ENCODE assay signal across 10 cellular contexts in the genomic region with DNA sequence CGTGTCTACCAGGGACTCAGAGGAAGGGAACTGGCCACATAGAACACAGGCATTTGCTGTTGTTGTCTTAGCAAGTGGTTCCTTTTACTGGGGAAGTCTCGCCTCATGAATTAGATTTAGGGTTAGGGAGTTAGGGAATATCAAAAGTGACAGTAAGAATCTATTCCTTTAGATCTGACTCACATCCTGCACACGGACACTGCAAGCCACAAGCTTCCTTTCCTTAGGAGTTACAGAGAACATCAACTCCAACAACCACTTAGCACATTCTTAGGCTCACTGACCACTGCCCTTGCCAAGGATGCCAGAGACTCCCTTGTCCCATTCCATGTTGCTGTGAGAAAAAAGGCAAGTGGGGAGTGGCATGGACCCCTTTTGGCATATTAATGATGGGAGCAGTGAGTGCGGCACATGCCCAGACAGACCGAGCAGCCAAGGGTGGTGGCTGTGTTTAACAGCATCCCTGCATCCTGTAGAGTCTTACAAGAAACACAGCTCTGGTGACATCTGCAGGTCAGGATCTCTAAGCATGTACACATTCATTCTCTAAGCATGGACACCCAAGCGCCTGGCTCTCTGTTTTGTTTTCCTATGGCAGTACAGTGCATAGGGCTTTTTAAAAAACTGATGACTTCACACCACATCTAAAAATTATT.
DNase-seq lines count a peak whose midpoint lies in the region; ATAC-seq, FAIRE-seq and TF ChIP-seq lines count a peak whose summit lies in the region.
"Had no signal": no experiment of that assay in that cellular context is flagged by ENCODE, and none has a peak within 500 bp of the region (broad histone marks: within the 10 kb centered on the region; RNA-seq: fewer than 3 reads in every experiment).

No MANE protein-coding gene starts in this region.

- ATAC-seq in pancreas (peak; percentile 53 to 91 (median 79)), GM21529 (IDR thresholded peaks at IDR 0.05; ENCODE audit: unreplicated experiment) (no peak), GM21825 (IDR thresholded peaks at IDR 0.05; ENCODE audit: unreplicated experiment) (no peak), HG03378 (IDR thresholded peaks at IDR 0.05; ENCODE audit: unreplicated experiment) (no peak)

- H3K4me3 ChIP-seq in esophagus muscularis mucosa (no peak overlapping the region), pancreas (no peak overlapping the region)

- intact Hi-C loops in esophagus muscularis mucosa (cut with DNase I) (no loop called here), pancreas (cut with DNase I) (loop anchor here in 1 of 3 donors (10.0 kb wide), 1 partner anchor 499 kb away; no protein-coding TSS in a partner anchor)

- H3K27me3 ChIP-seq in esophagus muscularis mucosa (no peaks in the 10 kb centered on the region), pancreas (no peaks in the 10 kb centered on the region)

- TF ChIP-seq EP300 in esophagus muscularis mucosa (IDR thresholded peaks at IDR 0.05) = no peak

- WGBS in esophagus muscularis mucosa = 64% methylated on average over 6 of the region's 6 CpGs
- WGBS in pancreas, 2 donors = 45 to 64% methylated on average over 6 of the region's 6 CpGs

- H3K4me1 ChIP-seq in esophagus muscularis mucosa = no peaks in the 10 kb centered on the region
- H3K4me1 ChIP-seq in pancreas = no peaks in the 10 kb centered on the region

- in situ Hi-C loops in GM13976 (cut with MboI; ENCODE audit: low sequenced_read_pairs, unreplicated experiment) = no loop called here

- DNase-seq in GM13976 (ENCODE audit: low spot score) (peak; percentile 40), MV-4-11 (lab: John Stamatoyannopoulos, UW) (peak; percentile 15), esophagus muscularis mucosa (ENCODE audit: extremely low spot score) (peak; percentile 86), pancreas (peak in 3 of 6 donors; percentile 10 to 33 (median 13))
- DNase-seq: activated effector memory CD4-positive, alpha-beta T cell treated with anti-CD3 and anti-CD28 coated beads, Interleukin-2, amount 50 U/mL, for 16 hours; NCI-H2081; T-helper 9 cell had no signal

- FAIRE-seq in pancreas (lab: Jason Lieb, UNC) = no peak

- TF ChIP-seq CTCF in GM13976 (IDR thresholded peaks at IDR 0.05; ENCODE audit: borderline replicate concordance, control extremely low read depth, extremely low read depth, insufficient read depth, missing control alignments) (no peak), esophagus muscularis mucosa (IDR thresholded peaks at IDR 0.05) (no peak), pancreas (IDR thresholded peaks at IDR 0.05) (no peak)

- H3K9me3 ChIP-seq in esophagus muscularis mucosa (peaks cover 0 to 6% (median 0%) of the 10 kb centered on the region in 4 donors), pancreas (no peaks in the 10 kb centered on the region)

- H3K36me3 ChIP-seq in esophagus muscularis mucosa (no peaks in the 10 kb centered on the region), pancreas (no peaks in the 10 kb centered on the region)

- H3K27ac ChIP-seq in esophagus muscularis mucosa (replicated peaks in 1 of 4) (no peak overlapping the region), pancreas (no peak overlapping the region)

- TF ChIP-seq POLR2A in esophagus muscularis mucosa (IDR thresholded peaks at IDR 0.05; ENCODE audit: low read depth) = no peak

Comparison
In these comparisons a context has a peak if more than half of its experiments do, and no peak if none do; other contexts are left out.
1. ATAC-seq: peak in pancreas (4 of 4); none in GM21529 (single experiment), GM21825 (single experiment) and HG03378 (single experiment).